In the genomic region with DNA sequence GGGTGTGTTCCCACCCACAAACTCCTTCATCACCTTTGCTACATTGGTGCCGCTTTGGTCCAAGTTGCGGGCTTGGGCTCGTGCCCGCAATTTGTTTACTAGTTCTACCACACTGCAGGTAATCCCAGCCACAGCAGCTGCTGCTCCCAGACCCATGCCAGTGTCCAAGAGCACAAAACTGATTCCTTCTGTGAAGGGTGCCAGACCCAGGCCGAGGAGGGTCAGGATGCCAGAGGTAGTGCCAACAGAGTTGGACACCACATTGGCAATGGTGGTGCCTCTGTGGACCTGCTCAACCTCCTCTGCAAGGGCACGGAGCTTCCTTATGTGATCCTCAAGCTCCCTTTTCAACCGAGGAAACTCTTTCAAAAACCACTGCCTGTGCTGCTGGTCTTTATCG, we compare ENCODE assay signal across 13 cellular contexts. TPM values are rescaled to one million over a fixed set of nuclear protein-coding genes. Genes with fewer than 3 reads are reported as not detected.
DNase-seq lines count a peak whose midpoint lies in the region; ATAC-seq and TF ChIP-seq lines count a peak whose summit lies in the region.
"Had no signal": no experiment of that assay in that cellular context is flagged by ENCODE, and none has a peak within 500 bp of the region (broad histone marks: within the 10 kb centered on the region; RNA-seq: fewer than 3 reads in every experiment).

No MANE protein-coding gene starts in this region.

- H2AFZ ChIP-seq in IMR-90 (replicated peaks; ENCODE audit: low read length, poor library complexity) = peak overlapping the region; percentile 27
- H2AFZ ChIP-seq in trophoblast cell (ENCODE audit: insufficient read depth, low read length, poor library complexity) = no peak overlapping the region

- H3K79me1 ChIP-seq in IMR-90 (ENCODE audit: low read depth in 1 of 2, low read length in 2 of 2) = no peaks in the 10 kb centered on the region
- H3K79me1 ChIP-seq in trophoblast cell (ENCODE audit: low read length) = no peaks in the 10 kb centered on the region

- H4K91ac ChIP-seq in IMR-90 (ENCODE audit: insufficient read depth, low read depth, low read length) (no peak overlapping the region), trophoblast cell (ENCODE audit: low read depth, low read length) (no peak overlapping the region)

- H3K4ac ChIP-seq in IMR-90 (ENCODE audit: low read depth, low read length) = no peak overlapping the region
- H3K4ac ChIP-seq in trophoblast cell (ENCODE audit: low read depth, low read length) = no peak overlapping the region

- H3K4me3 Mint-ChIP-seq in stimulated activated effector memory CD8-positive, alpha-beta T cell treated with anti-CD3 and anti-CD28 coated beads, Interleukin-12 subunit alpha, Interleukin-12 subunit beta, amount 100 ng/mL, for 72 hours = no peak overlapping the region
- no peak overlapping the region for H3K4me3 Mint-ChIP-seq in nephron progenitor cell
- H3K4me3 Mint-ChIP-seq: CD8-positive, alpha-beta memory T cell had no signal

- H3K27me3 Mint-ChIP-seq in nephron progenitor cell (ENCODE audit: low read depth, poor library complexity) = peaks cover 10% of the 10 kb centered on the region
- H3K27me3 Mint-ChIP-seq: CD8-positive, alpha-beta memory T cell had no signal

- H3K4me3 ChIP-seq in IMR-90 (ENCODE audit: insufficient read depth, low read depth, low read length) (no peak overlapping the region), trophoblast cell (ENCODE audit: low read depth, low read length) (no peak overlapping the region)
- H3K4me3 ChIP-seq: BLaER1 had no signal

- no peak overlapping the region for H3K14ac ChIP-seq in IMR-90 (replicated peaks; ENCODE audit: low read depth, low read length)
- H3K14ac ChIP-seq in trophoblast cell (ENCODE audit: low read length) = no peak overlapping the region

- no TSS peak for BruUV-seq in IMR-90 (replicated peaks; lab: Mats Ljungman, UMichigan)

- no peak overlapping the region for H4K12ac ChIP-seq in trophoblast cell (ENCODE audit: low read depth, low read length)

- H3K27me3 ChIP-seq in IMR-90 (ENCODE audit: control insufficient read depth, insufficient read depth, low read length) = no peaks in the 10 kb centered on the region
- H3K27me3 ChIP-seq in trophoblast cell (ENCODE audit: insufficient read depth, low read length) = no peaks in the 10 kb centered on the region
- H3K27me3 ChIP-seq: BLaER1 had no signal

- ATAC-seq in IMR-90 (ENCODE audit: low read depth) (no peak), HG02798 (IDR thresholded peaks at IDR 0.05; ENCODE audit: poor library complexity, unreplicated experiment) (no peak)
- ATAC-seq in stimulated activated effector memory CD8-positive, alpha-beta T cell treated with anti-CD3 and anti-CD28 coated beads, Interleukin-12 subunit alpha, Interleukin-12 subunit beta, amount 100 ng/mL, for 72 hours = no peak
- ATAC-seq: HCT116 had no signal

- TF ChIP-seq POLR2A in IMR-90 (IDR thresholded peaks at IDR 0.05; ENCODE audit: low read depth, low read length) = no peak
- TF ChIP-seq POLR2A in erythroblast (IDR thresholded peaks at IDR 0.05; ENCODE audit: low read length) = peak; percentile 18

- H2BK5ac ChIP-seq in IMR-90 (ENCODE audit: low read depth, low read length, poor library complexity, severe bottlenecking) (no peak overlapping the region), trophoblast cell (ENCODE audit: low read depth, low read length, poor library complexity) (no peak overlapping the region)

- H2BK120ac ChIP-seq in IMR-90 (ENCODE audit: low read depth, low read length) (no peak overlapping the region), trophoblast cell (ENCODE audit: insufficient read depth, low read length, poor library complexity) (no peak overlapping the region)

- 96% methylated on average over 6 of the region's 8 CpGs; no CpG with 5 or more reads in 1 of the 2 experiments for WGBS in IMR-90 (ENCODE audit: extremely low coverage in 2 of 2, insufficient read length in 1 of 2), 2 experiments
- no CpG with 5 or more reads among the region's 8 CpGs for WGBS in trophoblast cell (ENCODE audit: extremely low coverage, insufficient coverage, insufficient read length)

- no peak overlapping the region for H3K27ac ChIP-seq in IMR-90 (ENCODE audit: insufficient read depth, low read length)
- no peak overlapping the region for H3K27ac ChIP-seq in trophoblast cell (ENCODE audit: low read depth, low read length)
- H3K27ac ChIP-seq: BLaER1 had no signal

- H3K36me3 ChIP-seq in IMR-90 (ENCODE audit: control insufficient read depth, insufficient read depth, low read length) = peaks cover 33% of the 10 kb centered on the region
- H3K36me3 ChIP-seq in trophoblast cell (ENCODE audit: control insufficient read depth in 1 of 2, insufficient read depth in 2 of 2, low read length in 2 of 2) = peaks cover 5 to 11% of the 10 kb centered on the region in 2 experiments

- H3K4me1 ChIP-seq in IMR-90 (ENCODE audit: control insufficient read depth, insufficient read depth, low read length) = no peaks in the 10 kb centered on the region
- H3K4me1 ChIP-seq in trophoblast cell (ENCODE audit: control insufficient read depth in 1 of 2, insufficient read depth in 2 of 2, low read length in 2 of 2) = peaks cover 7 to 9% of the 10 kb centered on the region in 2 experiments

- no peak for TF ChIP-seq CTCF in IMR-90 (conservative IDR thresholded peaks at IDR 0.05; ENCODE audit: low read depth, low read length)
- no peak for TF ChIP-seq CTCF in nephron progenitor cell (IDR thresholded peaks at IDR 0.05)

- no peak for DNase-seq in IMR-90
- no peak for DNase-seq in erythroblast (lab: John Stamatoyannopoulos, UW)
- DNase-seq in trophoblast cell = no peak
- DNase-seq in stimulated activated effector memory CD8-positive, alpha-beta T cell treated with anti-CD3 and anti-CD28 coated beads, Interleukin-12 subunit alpha, Interleukin-12 subunit beta, amount 100 ng/mL, for 72 hours (ENCODE audit: low spot score in 2 of 2) = no peak
- no peak for DNase-seq in nephron progenitor cell
- no peak for DNase-seq in NCI-H2171 (lab: John Stamatoyannopoulos, UW)
- DNase-seq: 8988T; AML-193; CD8-positive, alpha-beta memory T cell had no signal

- H4K8ac ChIP-seq in IMR-90 (ENCODE audit: low read depth in 2 of 2, low read length in 2 of 2) (no peak overlapping the region), trophoblast cell (ENCODE audit: low read depth, low read length) (no peak overlapping the region)

- H3K9me3 Mint-ChIP-seq in stimulated activated effector memory CD8-positive, alpha-beta T cell treated with anti-CD3 and anti-CD28 coated beads, Interleukin-12 subunit alpha, Interleukin-12 subunit beta, amount 100 ng/mL, for 72 hours = no peaks in the 10 kb centered on the region
- no peaks in the 10 kb centered on the region for H3K9me3 Mint-ChIP-seq in nephron progenitor cell
- H3K9me3 Mint-ChIP-seq: CD8-positive, alpha-beta memory T cell had no signal

- no peak overlapping the region for H4K5ac ChIP-seq in IMR-90 (ENCODE audit: low read depth, low read length)

- no peak overlapping the region for H2BK12ac ChIP-seq in trophoblast cell (ENCODE audit: low read length)

- no peak overlapping the region for H3K56ac ChIP-seq in IMR-90 (ENCODE audit: extremely low read depth, insufficient read depth, low read length)

- H3K9ac ChIP-seq in IMR-90 (ENCODE audit: low read depth, low read length) = no peak overlapping the region
- no peak overlapping the region for H3K9ac ChIP-seq in trophoblast cell (ENCODE audit: low read length)
- H3K9ac ChIP-seq: BLaER1 had no signal

- H3K9me3 ChIP-seq in IMR-90 (ENCODE audit: control insufficient read depth, insufficient read depth, low read length) (no peaks in the 10 kb centered on the region), trophoblast cell (ENCODE audit: insufficient read depth, low read depth, low read length) (peaks cover 5% of the 10 kb centered on the region)
- H3K9me3 ChIP-seq: BLaER1 had no signal

- no peak overlapping the region for H2AK5ac ChIP-seq in IMR-90 (ENCODE audit: low read depth, low read length)
- peak overlapping the region; percentile 27 for H2AK5ac ChIP-seq in trophoblast cell (ENCODE audit: low read length)

- H4K20me1 ChIP-seq in IMR-90 (ENCODE audit: insufficient read depth, low read length) = no peaks in the 10 kb centered on the region
- H4K20me1 ChIP-seq: BLaER1 had no signal

- in situ Hi-C loops in IMR-90 (cut with MboI; ENCODE audit: low sequenced_read_pairs) = no loop called here

- no peak overlapping the region for H2BK20ac ChIP-seq in IMR-90 (ENCODE audit: low read depth, low read length)

- CTCF ChIA-PET in IMR-90 (lab: Yijun Ruan, JAX) = no interaction called here

- dilution Hi-C loops in IMR-90 (cut with HindIII; ENCODE audit: low sequenced_read_pairs, unreplicated experiment) = no loop called here

- H3K23ac ChIP-seq in IMR-90 (ENCODE audit: low read depth, low read length) (no peak overlapping the region), trophoblast cell (ENCODE audit: low read length) (no peak overlapping the region)

- TF ChIP-seq RAD21 in IMR-90 (IDR thresholded peaks at IDR 0.05; ENCODE audit: low read length) = no peak

- H2BK15ac ChIP-seq in IMR-90 (ENCODE audit: low read depth, low read length) = no peak overlapping the region

- H3K36me3 Mint-ChIP-seq in stimulated activated effector memory CD8-positive, alpha-beta T cell treated with anti-CD3 and anti-CD28 coated beads, Interleukin-12 subunit alpha, Interleukin-12 subunit beta, amount 100 ng/mL, for 72 hours = peaks cover 80% of the 10 kb centered on the region
- peaks cover 10% of the 10 kb centered on the region for H3K36me3 Mint-ChIP-seq in nephron progenitor cell (ENCODE audit: low read depth)

- peak overlapping the region; percentile 45 for H3K27ac Mint-ChIP-seq in stimulated activated effector memory CD8-positive, alpha-beta T cell treated with anti-CD3 and anti-CD28 coated beads, Interleukin-12 subunit alpha, Interleukin-12 subunit beta, amount 100 ng/mL, for 72 hours
- no peak overlapping the region for H3K27ac Mint-ChIP-seq in nephron progenitor cell

- H3K4me1 Mint-ChIP-seq in stimulated activated effector memory CD8-positive, alpha-beta T cell treated with anti-CD3 and anti-CD28 coated beads, Interleukin-12 subunit alpha, Interleukin-12 subunit beta, amount 100 ng/mL, for 72 hours = peaks cover 19% of the 10 kb centered on the region
- peaks cover 10% of the 10 kb centered on the region for H3K4me1 Mint-ChIP-seq in nephron progenitor cell

- 0 out of 2 replicates have a peak, but pooled peaks cover 2% of the 10 kb centered on the region for H3K9me1 ChIP-seq in IMR-90 (ENCODE audit: insufficient read depth, low read length)

- no peak overlapping the region for H3K18ac ChIP-seq in IMR-90 (ENCODE audit: low read depth, low read length)
- no peak overlapping the region for H3K18ac ChIP-seq in trophoblast cell (ENCODE audit: low read length)

- intact Hi-C loops in IMR-90 (cut with micrococcal nuclease) = no loop called here

- H3K79me2 ChIP-seq in trophoblast cell (ENCODE audit: control insufficient read depth, insufficient read depth, low read length, poor library complexity) = no peaks in the 10 kb centered on the region

- H3K4me2 ChIP-seq in IMR-90 (ENCODE audit: low read depth, low read length) (no peak overlapping the region), trophoblast cell (ENCODE audit: low read length) (no peak overlapping the region)
- H3K4me2 ChIP-seq: BLaER1 had no signal

- no peak overlapping the region for H2AK9ac ChIP-seq in IMR-90 (replicated peaks; ENCODE audit: low read depth, low read length, poor library complexity)

- POLR2A ChIA-PET in IMR-90 (lab: Charles Lee; ENCODE audit: unreplicated experiment) = no interaction called here

RNA-seq across cellular contexts. Expression of a gene that starts 11.5 kb away (rescaled TPM):
- 40.3 and 57.5 TPM in 2 replicates for total RNA-seq in IMR-90 (2012; rRNA removed)
- 13.0 and 13.1 TPM in 2 replicates for polyA plus RNA-seq in IMR-90 (2012; rRNA removed)
- 10.4 and 12.2 TPM in 2 replicates for polyA plus RNA-seq in IMR-90 (2012; cell fraction: cytosol; rRNA removed)
- polyA plus RNA-seq in IMR-90 (2012; cell fraction: nucleus; rRNA removed; ENCODE audit: low replicate concordance) = 21.4 and 27.7 TPM in 2 replicates
- 5.7 and 6.0 TPM in 2 replicates for polyA plus RNA-seq in trophoblast cell (2013)

RNA-seq across cellular contexts. Expression of a gene that starts 25.1 kb away (rescaled TPM):
- total RNA-seq in IMR-90 (2012; rRNA removed) = 0.36 and 0.56 TPM in 2 replicates
- polyA plus RNA-seq in IMR-90 (2012; rRNA removed) = 0.69 and 0.77 TPM in 2 replicates
- polyA plus RNA-seq in IMR-90 (2012; cell fraction: cytosol; rRNA removed) = 0.38 and 0.84 TPM in 2 replicates
- polyA plus RNA-seq in IMR-90 (2012; cell fraction: nucleus; rRNA removed; ENCODE audit: low replicate concordance) = 0.42 and 0.97 TPM in 2 replicates
- 0.03 and 0.04 TPM in 2 replicates for polyA plus RNA-seq in trophoblast cell (2013)

RNA-seq across cellular contexts. Expression of a gene that starts 26.2 kb away (rescaled TPM):
- not detected in 2 replicates for total RNA-seq in IMR-90 (2012; rRNA removed)
- polyA plus RNA-seq in IMR-90 (2012; rRNA removed) = 0.07 TPM in 1 of 2 replicates, not detected in the other
- polyA plus RNA-seq in IMR-90 (2012; cell fraction: cytosol; rRNA removed) = 0.02 and 0.03 TPM in 2 replicates
- polyA plus RNA-seq in IMR-90 (2012; cell fraction: nucleus; rRNA removed; ENCODE audit: low replicate concordance) = 0.10 and 0.22 TPM in 2 replicates
- polyA plus RNA-seq in trophoblast cell (2013) = 0.39 and 0.45 TPM in 2 replicates
- total RNA-seq: Daoy had no signal
- polyA plus RNA-seq: CD8-positive, alpha-beta memory T cell had no signal
